Comparison of ENCODE assay signal across 8 cellular contexts in the genomic region with DNA sequence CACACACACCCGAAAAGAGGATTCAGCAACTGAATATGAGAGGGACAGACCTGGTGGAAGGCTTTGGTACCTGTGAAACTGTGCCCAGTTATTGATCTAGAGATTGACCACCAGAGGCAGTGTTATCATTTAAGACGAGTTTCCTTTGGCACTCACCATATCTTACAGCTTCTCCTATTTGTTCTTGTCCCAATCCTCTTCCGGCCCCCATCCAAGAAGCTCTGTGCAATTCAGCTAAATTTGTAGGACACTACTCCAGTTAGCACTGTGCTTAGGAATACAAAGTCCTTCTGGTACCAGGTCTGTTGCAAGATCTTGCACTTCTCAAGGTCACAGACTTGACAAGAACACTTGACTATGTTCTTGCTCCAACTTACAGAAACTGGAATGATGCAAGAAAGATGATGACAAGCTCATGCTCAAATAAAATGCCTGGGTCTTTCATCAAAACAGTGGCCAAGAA. TPM values are rescaled to one million over a fixed set of nuclear protein-coding genes. Genes with fewer than 3 reads are reported as not detected.
DNase-seq lines count a peak whose midpoint lies in the region; ATAC-seq and TF ChIP-seq lines count a peak whose summit lies in the region.

No MANE protein-coding gene starts in this region.

- TF ChIP-seq RAD21 in HCT116 (IDR thresholded peaks at IDR 0.05; ENCODE audit: low read depth) = peak; percentile 72

- POLR2A ChIA-PET in HCT116 (lab: Charles Lee) = no interaction called here

- no peaks in the 10 kb centered on the region for H3K36me3 Mint-ChIP-seq in stimulated activated effector memory CD8-positive, alpha-beta T cell treated with anti-CD3 and anti-CD28 coated beads, Interleukin-12 subunit alpha, Interleukin-12 subunit beta, amount 100 ng/mL, for 72 hours

- H3K9ac ChIP-seq in HCT116 (ENCODE audit: low read length) = no peak overlapping the region

- no peak overlapping the region for H2AFZ ChIP-seq in HCT116 (ENCODE audit: low read depth, low read length, poor library complexity, severe bottlenecking)

- H3K9me3 Mint-ChIP-seq in stimulated activated effector memory CD8-positive, alpha-beta T cell treated with anti-CD3 and anti-CD28 coated beads, Interleukin-12 subunit alpha, Interleukin-12 subunit beta, amount 100 ng/mL, for 72 hours = no peaks in the 10 kb centered on the region

- TF ChIP-seq CTCF in HCT116 (IDR thresholded peaks at IDR 0.05 in 2 of 3, conservative IDR thresholded peaks at IDR 0.05 in 1 of 3; ENCODE audit: borderline replicate concordance in 1 of 3, insufficient read depth in 1 of 3, low read depth in 2 of 3, low read length in 2 of 3) (peak; percentile 61 to 66 (median 65)), RWPE2 (IDR thresholded peaks at IDR 0.05; ENCODE audit: poor library complexity, severe bottlenecking) (peak; percentile 66), gastroesophageal sphincter (IDR thresholded peaks at IDR 0.05) (peak in 3 of 4 experiments; percentile 30 to 58 (median 46)), sigmoid colon (IDR thresholded peaks at IDR 0.05) (peak in 3 of 4 experiments; percentile 19 to 30 (median 28))

- H3K9me3 ChIP-seq in HCT116 (ENCODE audit: control insufficient read depth in 1 of 2, insufficient read depth in 1 of 2, low read depth in 1 of 2, low read length in 2 of 2) = no peaks in the 10 kb centered on the region
- H3K9me3 ChIP-seq in RWPE2 (ENCODE audit: severe bottlenecking) = no peaks in the 10 kb centered on the region
- H3K9me3 ChIP-seq in gastroesophageal sphincter = no peaks in the 10 kb centered on the region
- no peaks in the 10 kb centered on the region for H3K9me3 ChIP-seq in sigmoid colon

- H3K27me3 ChIP-seq in HCT116 (ENCODE audit: insufficient read depth, low read length) = no peaks in the 10 kb centered on the region
- no peaks in the 10 kb centered on the region for H3K27me3 ChIP-seq in RWPE2 (ENCODE audit: insufficient read depth, poor library complexity, severe bottlenecking)
- no peaks in the 10 kb centered on the region for H3K27me3 ChIP-seq in gastroesophageal sphincter
- H3K27me3 ChIP-seq in sigmoid colon = no peaks in the 10 kb centered on the region

- RAD21 ChIA-PET in HCT116 (lab: Charles Lee; ENCODE audit: low non-redundant PET in 1 of 2, low total read pairs in 2 of 2, uncharacterized antibody in 2 of 2, unreplicated experiment in 2 of 2) = interaction anchor here in 1 of 2 experiments (0.9 kb wide), 1 partner anchor 120 kb away, joined by 4 read pairs; no protein-coding TSS in a partner anchor

- H3K4me3 Mint-ChIP-seq in stimulated activated effector memory CD8-positive, alpha-beta T cell treated with anti-CD3 and anti-CD28 coated beads, Interleukin-12 subunit alpha, Interleukin-12 subunit beta, amount 100 ng/mL, for 72 hours = no peak overlapping the region

- no peaks in the 10 kb centered on the region for H3K4me1 Mint-ChIP-seq in stimulated activated effector memory CD8-positive, alpha-beta T cell treated with anti-CD3 and anti-CD28 coated beads, Interleukin-12 subunit alpha, Interleukin-12 subunit beta, amount 100 ng/mL, for 72 hours

- no peak for TF ChIP-seq POLR2A in HCT116 (IDR thresholded peaks at IDR 0.05; ENCODE audit: borderline replicate concordance, extremely low read depth, insufficient read depth, insufficient read length)
- TF ChIP-seq POLR2A in gastroesophageal sphincter (IDR thresholded peaks at IDR 0.05) = no peak
- no peak for TF ChIP-seq POLR2A in sigmoid colon (IDR thresholded peaks at IDR 0.05)

- no peaks in the 10 kb centered on the region for H3K9me2 ChIP-seq in HCT116 (ENCODE audit: insufficient read depth)

- CTCF ChIA-PET in HCT116 (lab: Charles Lee) = interaction anchor here (0.8 to 1.2 kb wide), 6 partner anchors 9 to 232 kb away, joined by 3 to 4 read pairs (median 3); no protein-coding TSS in a partner anchor

- no peaks in the 10 kb centered on the region for H3K79me2 ChIP-seq in HCT116 (ENCODE audit: insufficient read depth, low read length)

- no peak overlapping the region for H3K4me3 ChIP-seq in HCT116 (replicated peaks in 1 of 2; ENCODE audit: low read depth in 1 of 2, low read length in 2 of 2)
- no peak overlapping the region for H3K4me3 ChIP-seq in RWPE2 (ENCODE audit: severe bottlenecking)
- no peak overlapping the region for H3K4me3 ChIP-seq in gastroesophageal sphincter
- no peak overlapping the region for H3K4me3 ChIP-seq in sigmoid colon

- H4K20me1 ChIP-seq in HCT116 (ENCODE audit: insufficient read depth) = no peaks in the 10 kb centered on the region

- DNase-seq in CD1c-positive myeloid dendritic cell (ENCODE audit: extremely low spot score) = peak; percentile 9
- peak; percentile 54 for DNase-seq in HCT116 (ENCODE audit: low read depth, low spot score)
- DNase-seq in RWPE2 (ENCODE audit: low spot score) = no peak
- peak; percentile 93 for DNase-seq in sigmoid colon
- DNase-seq in stimulated activated effector memory CD8-positive, alpha-beta T cell treated with anti-CD3 and anti-CD28 coated beads, Interleukin-12 subunit alpha, Interleukin-12 subunit beta, amount 100 ng/mL, for 72 hours (ENCODE audit: low spot score in 2 of 2) = no peak

- H3K4me1 ChIP-seq in HCT116 (ENCODE audit: control insufficient read depth in 1 of 2, insufficient read depth in 2 of 2, low read length in 2 of 2) = peaks cover 0 to 16% of the 10 kb centered on the region in 2 experiments; a peak in 3 of 4 replicates
- H3K4me1 ChIP-seq in RWPE2 (ENCODE audit: insufficient read depth, poor library complexity, severe bottlenecking) = peaks cover 8% of the 10 kb centered on the region
- H3K4me1 ChIP-seq in gastroesophageal sphincter = peaks cover 7 to 29% (median 11%) of the 10 kb centered on the region in 3 donors
- peaks cover 0 to 34% (median 31%) of the 10 kb centered on the region in 4 donors for H3K4me1 ChIP-seq in sigmoid colon

- TF ChIP-seq EP300 in gastroesophageal sphincter (IDR thresholded peaks at IDR 0.05) (no peak), sigmoid colon (IDR thresholded peaks at IDR 0.05) (peak in 3 of 4 donors; percentile 28 to 70 (median 62))

- intact Hi-C loops in HCT116 (cut with micrococcal nuclease) = loop anchor here (5.0 kb wide), 2 partner anchors 120 to 230 kb away; no protein-coding TSS in a partner anchor
- intact Hi-C loops in sigmoid colon (cut with DNase I) = loop anchor here (5.0 kb wide), 1 partner anchor 230 kb away; no protein-coding TSS in a partner anchor

- no peaks in the 10 kb centered on the region for H3K36me3 ChIP-seq in HCT116 (ENCODE audit: control insufficient read depth in 1 of 2, insufficient read depth in 2 of 2, low read length in 2 of 2)
- no peaks in the 10 kb centered on the region for H3K36me3 ChIP-seq in RWPE2 (ENCODE audit: low read depth)
- H3K36me3 ChIP-seq in gastroesophageal sphincter = no peaks in the 10 kb centered on the region
- no peaks in the 10 kb centered on the region for H3K36me3 ChIP-seq in sigmoid colon

- no TSS peak for BruUV-seq in HCT116 (replicated peaks; lab: Mats Ljungman, UMichigan)

- no peak overlapping the region for H3K27ac Mint-ChIP-seq in stimulated activated effector memory CD8-positive, alpha-beta T cell treated with anti-CD3 and anti-CD28 coated beads, Interleukin-12 subunit alpha, Interleukin-12 subunit beta, amount 100 ng/mL, for 72 hours

- H3K27ac ChIP-seq in HCT116 (ENCODE audit: low read depth, low read length) = no peak overlapping the region
- H3K27ac ChIP-seq in RWPE2 (ENCODE audit: poor library complexity, severe bottlenecking) = no peak overlapping the region
- H3K27ac ChIP-seq in gastroesophageal sphincter = peak overlapping the region in 3 of 4 donors; percentile 21 to 63 (median 25)
- H3K27ac ChIP-seq in sigmoid colon = peak overlapping the region; percentile 46 to 72 (median 64)

- no peak overlapping the region for H3K4me2 ChIP-seq in HCT116 (ENCODE audit: low read length)

- 33 to 57% methylated on average over 3 of the region's 3 CpGs for WGBS in gastroesophageal sphincter (ENCODE audit: low coverage in 1 of 2), 2 donors
- WGBS in sigmoid colon, 2 donors = 23 to 40% methylated on average over 3 of the region's 3 CpGs

- ATAC-seq in HCT116 (peak; percentile 96), RWPE2 (ENCODE audit: low read depth) (peak; percentile 73), gastroesophageal sphincter (peak; percentile 95), GM19452 (IDR thresholded peaks at IDR 0.05; ENCODE audit: unreplicated experiment) (no peak), HG03108 (IDR thresholded peaks at IDR 0.05; ENCODE audit: unreplicated experiment) (no peak)
- ATAC-seq in stimulated activated effector memory CD8-positive, alpha-beta T cell treated with anti-CD3 and anti-CD28 coated beads, Interleukin-12 subunit alpha, Interleukin-12 subunit beta, amount 100 ng/mL, for 72 hours = no peak

TF ChIP-seq in HCT116, 20 proteins besides CTCF, POLR2A, EP300 and RAD21:
- TF ChIP-seq JUND (IDR thresholded peaks at IDR 0.05) (peak; percentile 7; the same call in 1 of the 2 replicates), CBX3 (IDR thresholded peaks at IDR 0.05; ENCODE audit: low read depth) (no peak; the same call in 1 of the 2 replicates)

RNA-seq across cellular contexts. Expression of gene CRIPT, which starts 40.1 kb away (rescaled TPM):
- total RNA-seq in HCT116 (2021; ENCODE audit: unreplicated experiment) (13.9 TPM), gastroesophageal sphincter (10 to 100 TPM; 13.7 to 26.2 (median 21.2) TPM), sigmoid colon (10 to 100 TPM; 15.1 to 30.1 (median 22.1) TPM)
- 2.1 and 3.8 TPM in 2 replicates for polyA plus RNA-seq in HCT116 (2012)
- polyA plus RNA-seq in sigmoid colon = 10 to 100 TPM in 2 of 3 donors, 1 to 10 TPM in 1; 6.9 to 22.4 (median 17.4) TPM

RNA-seq across cellular contexts. Expression of gene PIGF, which starts 40.2 kb away (rescaled TPM):
- 32.5 TPM for total RNA-seq in HCT116 (2021; ENCODE audit: unreplicated experiment)
- polyA plus RNA-seq in HCT116 (2012) = 23.9 and 26.5 TPM in 2 replicates
- 10 to 100 TPM in 1 of 4 donors, 1 to 10 TPM in 3; 4.5 to 14.9 (median 6.9) TPM for total RNA-seq in gastroesophageal sphincter
- total RNA-seq in sigmoid colon = 10 to 100 TPM in 2 of 4 donors, 1 to 10 TPM in 2; 5.4 to 13.2 (median 10.8) TPM
- polyA plus RNA-seq in sigmoid colon = 10 to 100 TPM; 10.2 to 23.0 (median 18.3) TPM

RNA-seq across cellular contexts. Expression of gene SOCS5, which starts 42.0 kb away (rescaled TPM):
- 17.5 TPM for total RNA-seq in HCT116 (2021; ENCODE audit: unreplicated experiment)
- 6.9 and 8.2 TPM in 2 replicates for polyA plus RNA-seq in HCT116 (2012)
- total RNA-seq in gastroesophageal sphincter = 10 to 100 TPM; 41.7 to 84.8 (median 58.0) TPM
- 10 to 100 TPM; 39.0 to 59.0 (median 49.1) TPM for total RNA-seq in sigmoid colon
- 1 to 10 TPM; 3.9 to 7.8 (median 7.4) TPM for polyA plus RNA-seq in sigmoid colon

Comparison
In these comparisons a context has a peak if more than half of its experiments do, and no peak if none do; other contexts are left out.
1. DNase-seq: peak in CD1c-positive myeloid dendritic cell (single experiment), HCT116 (single experiment) and sigmoid colon (single experiment); none in RWPE2 (single experiment) and stimulated activated effector memory CD8-positive, alpha-beta T cell treated with anti-CD3 and anti-CD28 coated beads, Interleukin-12 subunit alpha, Interleukin-12 subunit beta, amount 100 ng/mL, for 72 hours (0 of 2).
2. ATAC-seq: peak in HCT116 (single experiment), RWPE2 (single experiment) and gastroesophageal sphincter (single experiment); none in GM19452 (single experiment), stimulated activated effector memory CD8-positive, alpha-beta T cell treated with anti-CD3 and anti-CD28 coated beads, Interleukin-12 subunit alpha, Interleukin-12 subunit beta, amount 100 ng/mL, for 72 hours (single experiment) and HG03108 (single experiment).
3. H3K27ac ChIP-seq: peak in gastroesophageal sphincter (3 of 4) and sigmoid colon (4 of 4); none in HCT116 (single experiment) and RWPE2 (single experiment).
4. Peak in every context shown above with its lines, with median percentiles within 50 percentile points of each other: CTCF ChIP-seq.